In genomic region chr17:30824002-30824355, GRCh38 we compare ENCODE assay signal across 8 cellular contexts. TPM values are rescaled to one million over a fixed set of nuclear protein-coding genes. Genes with fewer than 3 reads are reported as not detected.
DNase-seq lines count a peak whose midpoint lies in the region; FAIRE-seq and TF ChIP-seq lines count a peak whose summit lies in the region.

No MANE protein-coding gene starts in this region.

- TF ChIP-seq POLR2A in prostate gland (IDR thresholded peaks at IDR 0.05): no peak

- H3K9me3 Mint-ChIP-seq in activated T-helper 1 cell treated with anti-CD3 and anti-CD28 coated beads, Interleukin-12 subunit alpha, Interleukin-12 subunit beta, Interleukin-2, Interleukin-4 antibody, amounts not matched to agents 30 ng/mL and 10 ng/mL and 1 ng/mL, durations not matched to agents 14 hours and 24 hours and 36 hours: no peaks in the 10 kb centered on the region
- peaks cover 3% of the 10 kb centered on the region for H3K9me3 Mint-ChIP-seq in glutamatergic neuron (ENCODE audit: unreplicated experiment)

- TF ChIP-seq CTCF in glutamatergic neuron (IDR thresholded peaks at IDR 0.05; ENCODE audit: partially characterized antibody, unreplicated experiment): no peak
- TF ChIP-seq CTCF in prostate gland (IDR thresholded peaks at IDR 0.05): no peak

- peaks cover 12% of the 10 kb centered on the region for H3K36me3 Mint-ChIP-seq in activated T-helper 1 cell treated with anti-CD3 and anti-CD28 coated beads, Interleukin-12 subunit alpha, Interleukin-12 subunit beta, Interleukin-2, Interleukin-4 antibody, amounts not matched to agents 30 ng/mL and 10 ng/mL and 1 ng/mL, durations not matched to agents 14 hours and 24 hours and 36 hours (ENCODE audit: low read depth)
- no peaks in the 10 kb centered on the region for H3K36me3 Mint-ChIP-seq in glutamatergic neuron (ENCODE audit: unreplicated experiment)

- no peaks in the 10 kb centered on the region for H3K9me3 ChIP-seq in KOPT-K1 (ENCODE audit: insufficient read depth, low read length, poor library complexity, severe bottlenecking)
- H3K9me3 ChIP-seq in prostate gland: no peaks in the 10 kb centered on the region

- intact Hi-C loops in activated T-helper 1 cell treated with anti-CD3 and anti-CD28 coated beads, Interleukin-12 subunit alpha, Interleukin-12 subunit beta, Interleukin-2, Interleukin-4 antibody, amounts not matched to agents 30 ng/mL and 10 ng/mL and 1 ng/mL, durations not matched to agents 14 hours and 24 hours and 36 hours (cut with micrococcal nuclease): loop anchor here (1.0 to 10.0 kb wide), 7 partner anchors 8 to 709 kb away; partner anchors contain the start of genes CPD, GOSR1 and NSRP1
- intact Hi-C loops in prostate gland (cut with DNase I): loop anchor here (10.0 kb wide), 1 partner anchor 349 kb away; the partner anchor contains the start of gene GOSR1

- DNase-seq in NCI-H82 (lab: John Stamatoyannopoulos, UW) (peak; percentile 73), NCI-H82 treated with DMSO at 0.1 percent for 48 hours (lab: John Stamatoyannopoulos, UW; ENCODE audit: unreplicated experiment) (no peak), glutamatergic neuron (peak; percentile 31), prostate gland (ENCODE audit: low spot score) (no peak), RCC 7860 (ENCODE audit: low spot score) (no peak), NCI-H1417 treated with DMSO at 0.1 percent for 48 hours (lab: John Stamatoyannopoulos, UW) (no peak)
- DNase-seq in activated T-helper 1 cell treated with anti-CD3 and anti-CD28 coated beads, Interleukin-12 subunit alpha, Interleukin-12 subunit beta, Interleukin-2, Interleukin-4 antibody, amounts not matched to agents 30 ng/mL and 10 ng/mL and 1 ng/mL, durations not matched to agents 14 hours and 24 hours and 36 hours (ENCODE audit: low spot score): no peak

- H3K4me1 Mint-ChIP-seq in activated T-helper 1 cell treated with anti-CD3 and anti-CD28 coated beads, Interleukin-12 subunit alpha, Interleukin-12 subunit beta, Interleukin-2, Interleukin-4 antibody, amounts not matched to agents 30 ng/mL and 10 ng/mL and 1 ng/mL, durations not matched to agents 14 hours and 24 hours and 36 hours (ENCODE audit: low read depth): peaks cover 35% of the 10 kb centered on the region
- H3K4me1 Mint-ChIP-seq in glutamatergic neuron (ENCODE audit: low read depth, unreplicated experiment): peaks cover 5% of the 10 kb centered on the region

- H3K27ac ChIP-seq in KOPT-K1 (ENCODE audit: low read depth, low read length, poor library complexity, severe bottlenecking): peak overlapping the region; percentile 85
- peak overlapping the region; percentile 71 to 73 for H3K27ac ChIP-seq in prostate gland

- H3K27me3 Mint-ChIP-seq in activated T-helper 1 cell treated with anti-CD3 and anti-CD28 coated beads, Interleukin-12 subunit alpha, Interleukin-12 subunit beta, Interleukin-2, Interleukin-4 antibody, amounts not matched to agents 30 ng/mL and 10 ng/mL and 1 ng/mL, durations not matched to agents 14 hours and 24 hours and 36 hours (ENCODE audit: insufficient read depth): no peaks in the 10 kb centered on the region
- H3K27me3 Mint-ChIP-seq in glutamatergic neuron (ENCODE audit: unreplicated experiment): peaks cover 2% of the 10 kb centered on the region

- peak overlapping the region; percentile 100 for H3K4me3 Mint-ChIP-seq in activated T-helper 1 cell treated with anti-CD3 and anti-CD28 coated beads, Interleukin-12 subunit alpha, Interleukin-12 subunit beta, Interleukin-2, Interleukin-4 antibody, amounts not matched to agents 30 ng/mL and 10 ng/mL and 1 ng/mL, durations not matched to agents 14 hours and 24 hours and 36 hours
- peak overlapping the region; percentile 96 for H3K4me3 Mint-ChIP-seq in glutamatergic neuron (ENCODE audit: unreplicated experiment)

- no peak for FAIRE-seq in RCC 7860 (lab: Jason Lieb, UNC)

- H3K27ac Mint-ChIP-seq in activated T-helper 1 cell treated with anti-CD3 and anti-CD28 coated beads, Interleukin-12 subunit alpha, Interleukin-12 subunit beta, Interleukin-2, Interleukin-4 antibody, amounts not matched to agents 30 ng/mL and 10 ng/mL and 1 ng/mL, durations not matched to agents 14 hours and 24 hours and 36 hours: peak overlapping the region; percentile 89
- peak overlapping the region; percentile 56 for H3K27ac Mint-ChIP-seq in glutamatergic neuron (ENCODE audit: unreplicated experiment)

- H3K27me3 ChIP-seq in prostate gland (replicated peaks; ENCODE audit: insufficient read depth): no peaks in the 10 kb centered on the region

- peaks cover 6% of the 10 kb centered on the region for H3K4me1 ChIP-seq in prostate gland (replicated peaks)

- H3K36me3 ChIP-seq in KOPT-K1 (ENCODE audit: insufficient read depth, low read length): no peaks in the 10 kb centered on the region
- no peaks in the 10 kb centered on the region for H3K36me3 ChIP-seq in prostate gland

- peak overlapping the region; percentile 69 to 72 for H3K4me3 ChIP-seq in prostate gland

- WGBS in prostate gland: under 1% methylated on average over 11 of the region's 11 CpGs

RNA-seq across cellular contexts. Expression of gene CRLF3, which starts 0.5 kb away (rescaled TPM):
- 45.6 and 49.5 TPM in 2 replicates for total RNA-seq in activated T-helper 1 cell treated with anti-CD3 and anti-CD28 coated beads, Interleukin-12 subunit alpha, Interleukin-12 subunit beta, Interleukin-2, Interleukin-4 antibody, amounts not matched to agents 30 ng/mL and 10 ng/mL and 1 ng/mL, durations not matched to agents 14 hours and 24 hours and 36 hours
- total RNA-seq in glutamatergic neuron (ENCODE audit: unreplicated experiment): 9.0 TPM
- total RNA-seq in prostate gland: 10 to 100 TPM in 1 of 2 donors, 1 to 10 TPM in 1; 8.0 to 14.8 TPM

RNA-seq across cellular contexts. Expression of gene ATAD5, which starts 7.8 kb away (rescaled TPM):
- 26.2 and 28.7 TPM in 2 replicates for total RNA-seq in activated T-helper 1 cell treated with anti-CD3 and anti-CD28 coated beads, Interleukin-12 subunit alpha, Interleukin-12 subunit beta, Interleukin-2, Interleukin-4 antibody, amounts not matched to agents 30 ng/mL and 10 ng/mL and 1 ng/mL, durations not matched to agents 14 hours and 24 hours and 36 hours
- total RNA-seq in glutamatergic neuron (ENCODE audit: unreplicated experiment) (6.4 TPM), prostate gland (1 to 10 TPM; 2.0 to 3.1 TPM)

Comparison
In these comparisons a context has a peak if more than half of its experiments do, and no peak if none do; other contexts are left out.
1. DNase-seq: peak in NCI-H82 (single experiment) and glutamatergic neuron (single experiment); none in NCI-H82 treated with DMSO at 0.1 percent for 48 hours (single experiment), activated T-helper 1 cell treated with anti-CD3 and anti-CD28 coated beads, Interleukin-12 subunit alpha, Interleukin-12 subunit beta, Interleukin-2, Interleukin-4 antibody, amounts not matched to agents 30 ng/mL and 10 ng/mL and 1 ng/mL, durations not matched to agents 14 hours and 24 hours and 36 hours (single experiment), prostate gland (single experiment), RCC 7860 (single experiment) and NCI-H1417 treated with DMSO at 0.1 percent for 48 hours (single experiment).